2 cellular contexts compared by ENCODE assay signal in the genomic region with DNA sequence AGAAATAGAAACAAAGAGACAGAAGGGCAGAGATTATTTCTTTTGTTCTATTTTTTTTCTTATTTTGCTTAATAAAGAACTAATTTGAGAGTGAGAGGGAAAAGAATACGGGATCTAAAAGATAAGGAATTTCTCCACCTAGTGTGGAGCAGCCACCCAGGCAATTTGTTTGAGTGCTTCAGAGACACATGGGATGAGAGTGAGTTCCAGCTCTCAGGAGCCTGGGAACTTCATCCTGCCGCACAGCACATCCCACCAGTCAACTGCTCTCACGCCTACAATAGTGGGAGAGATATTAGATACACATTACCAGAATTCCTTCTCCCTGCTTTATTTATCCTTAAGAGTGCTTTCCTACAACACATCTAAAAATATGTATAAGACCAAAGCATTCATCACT.
TF ChIP-seq lines count a peak whose summit lies in the region.

No MANE protein-coding gene starts in this region.

TF ChIP-seq in GM23338, 12 proteins besides CTCF, POLR2A, EP300 and RAD21:
- TF ChIP-seq JUNB (IDR thresholded peaks at IDR 0.05; ENCODE audit: unreplicated experiment) = no peak
TF ChIP-seq in GM23338: peak in this region for 0.

TF ChIP-seq in H1, 55 proteins besides CTCF, POLR2A, EP300 and RAD21:
- TF ChIP-seq CBX5 (IDR thresholded peaks at IDR 0.05; ENCODE audit: low read depth, low read length) (no peak), GABPA (IDR thresholded peaks at IDR 0.05; ENCODE audit: borderline replicate concordance, insufficient read depth, low read length) (no peak), KDM4A (IDR thresholded peaks at IDR 0.05; ENCODE audit: low read depth, low read length, severe bottlenecking) (no peak), RBBP5 (IDR thresholded peaks at IDR 0.05; ENCODE audit: borderline replicate concordance, low read depth, low read length) (no peak), SP4 (IDR thresholded peaks at IDR 0.05; ENCODE audit: low read length) (no peak), EZH2 (IDR thresholded peaks at IDR 0.05; ENCODE audit: low read depth, low read length, severe bottlenecking) (no peak), TCF12 (IDR thresholded peaks at IDR 0.05; ENCODE audit: low read depth, low read length) (no peak), CTBP2 (IDR thresholded peaks at IDR 0.05; ENCODE audit: borderline replicate concordance, insufficient read depth, insufficient read length, low read length) (no peak), TEAD4 (IDR thresholded peaks at IDR 0.05; ENCODE audit: low read depth, low read length) (no peak), EGR1 (IDR thresholded peaks at IDR 0.05; ENCODE audit: borderline replicate concordance, low read depth, low read length) (no peak), JUND (IDR thresholded peaks at IDR 0.05; ENCODE audit: low read length) (no peak), GTF2F1 (IDR thresholded peaks at IDR 0.05; ENCODE audit: borderline replicate concordance, low read depth, low read length) (no peak), CEBPB (IDR thresholded peaks at IDR 0.05; ENCODE audit: low read depth, low read length) (no peak), NANOG (IDR thresholded peaks at IDR 0.05; ENCODE audit: insufficient read depth, low read depth, low read length, poor library complexity, severe bottlenecking) (no peak), BRCA1 (IDR thresholded peaks at IDR 0.05; ENCODE audit: low read depth, low read length) (no peak), CREB1 (IDR thresholded peaks at IDR 0.05) (no peak)
- TF ChIP-seq, protein P1, sequence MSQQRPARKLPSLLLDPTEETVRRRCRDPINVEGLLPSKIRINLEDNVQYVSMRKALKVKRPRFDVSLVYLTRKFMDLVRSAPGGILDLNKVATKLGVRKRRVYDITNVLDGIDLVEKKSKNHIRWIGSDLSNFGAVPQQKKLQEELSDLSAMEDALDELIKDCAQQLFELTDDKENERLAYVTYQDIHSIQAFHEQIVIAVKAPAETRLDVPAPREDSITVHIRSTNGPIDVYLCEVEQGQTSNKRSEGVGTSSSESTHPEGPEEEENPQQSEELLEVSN (IDR thresholded peaks at IDR 0.05) = no peak
- TF ChIP-seq, protein P2, sequence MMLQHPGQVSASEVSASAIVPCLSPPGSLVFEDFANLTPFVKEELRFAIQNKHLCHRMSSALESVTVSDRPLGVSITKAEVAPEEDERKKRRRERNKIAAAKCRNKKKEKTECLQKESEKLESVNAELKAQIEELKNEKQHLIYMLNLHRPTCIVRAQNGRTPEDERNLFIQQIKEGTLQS (IDR thresholded peaks at IDR 0.05; ENCODE audit: insufficient read depth, low read depth, low read length) = no peak
TF ChIP-seq in H1: peak in this region for 0.
